1 cellular context compared by ENCODE assay signal in genomic region chr16:26969589-26970217, GRCh38.
TF ChIP-seq lines count a peak whose summit lies in the region.

No MANE protein-coding gene starts in this region.

TF ChIP-seq in K562, 482 proteins besides CTCF, POLR2A, EP300 and RAD21 (continued from another document and continues in another):
- no peak for TF ChIP-seq CHD7 (IDR thresholded peaks at IDR 0.05; ENCODE audit: low read depth, low read length)
- TF ChIP-seq TAF7 (tag; IDR thresholded peaks at IDR 0.05): peak; percentile 88
- TF ChIP-seq, protein P1, sequence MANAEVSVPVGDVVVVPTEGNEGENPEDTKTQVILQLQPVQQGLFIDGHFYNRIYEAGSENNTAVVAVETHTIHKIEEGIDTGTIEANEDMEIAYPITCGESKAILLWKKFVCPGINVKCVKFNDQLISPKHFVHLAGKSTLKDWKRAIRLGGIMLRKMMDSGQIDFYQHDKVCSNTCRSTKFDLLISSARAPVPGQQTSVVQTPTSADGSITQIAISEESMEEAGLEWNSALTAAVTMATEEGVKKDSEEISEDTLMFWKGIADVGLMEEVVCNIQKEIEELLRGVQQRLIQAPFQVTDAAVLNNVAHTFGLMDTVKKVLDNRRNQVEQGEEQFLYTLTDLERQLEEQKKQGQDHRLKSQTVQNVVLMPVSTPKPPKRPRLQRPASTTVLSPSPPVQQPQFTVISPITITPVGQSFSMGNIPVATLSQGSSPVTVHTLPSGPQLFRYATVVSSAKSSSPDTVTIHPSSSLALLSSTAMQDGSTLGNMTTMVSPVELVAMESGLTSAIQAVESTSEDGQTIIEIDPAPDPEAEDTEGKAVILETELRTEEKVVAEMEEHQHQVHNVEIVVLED (CRISPR knock-in tag; IDR thresholded peaks at IDR 0.05): peak; percentile 50; the same call in 1 of the 2 replicates
- TF ChIP-seq HDAC8 (tag; IDR thresholded peaks at IDR 0.05): peak; percentile 99
- peak; percentile 97 for TF ChIP-seq ZNF589 (CRISPR knock-in tag; IDR thresholded peaks at IDR 0.05; ENCODE audit: low read depth)
- TF ChIP-seq ZNF507 (tag; conservative IDR thresholded peaks at IDR 0.05): peak; percentile 31; the same call in 1 of the 2 replicates
- TF ChIP-seq THAP7 (CRISPR knock-in tag; IDR thresholded peaks at IDR 0.05): no peak
- TF ChIP-seq, protein P2, sequence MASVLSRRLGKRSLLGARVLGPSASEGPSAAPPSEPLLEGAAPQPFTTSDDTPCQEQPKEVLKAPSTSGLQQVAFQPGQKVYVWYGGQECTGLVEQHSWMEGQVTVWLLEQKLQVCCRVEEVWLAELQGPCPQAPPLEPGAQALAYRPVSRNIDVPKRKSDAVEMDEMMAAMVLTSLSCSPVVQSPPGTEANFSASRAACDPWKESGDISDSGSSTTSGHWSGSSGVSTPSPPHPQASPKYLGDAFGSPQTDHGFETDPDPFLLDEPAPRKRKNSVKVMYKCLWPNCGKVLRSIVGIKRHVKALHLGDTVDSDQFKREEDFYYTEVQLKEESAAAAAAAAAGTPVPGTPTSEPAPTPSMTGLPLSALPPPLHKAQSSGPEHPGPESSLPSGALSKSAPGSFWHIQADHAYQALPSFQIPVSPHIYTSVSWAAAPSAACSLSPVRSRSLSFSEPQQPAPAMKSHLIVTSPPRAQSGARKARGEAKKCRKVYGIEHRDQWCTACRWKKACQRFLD (CRISPR knock-in tag; IDR thresholded peaks at IDR 0.05): peak; percentile 96
- TF ChIP-seq, protein P3, sequence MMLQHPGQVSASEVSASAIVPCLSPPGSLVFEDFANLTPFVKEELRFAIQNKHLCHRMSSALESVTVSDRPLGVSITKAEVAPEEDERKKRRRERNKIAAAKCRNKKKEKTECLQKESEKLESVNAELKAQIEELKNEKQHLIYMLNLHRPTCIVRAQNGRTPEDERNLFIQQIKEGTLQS (IDR thresholded peaks at IDR 0.05): no peak
- TF ChIP-seq, protein P3 (CRISPR knock-in tag; conservative IDR thresholded peaks at IDR 0.05): no peak
- TF ChIP-seq, protein P4, sequence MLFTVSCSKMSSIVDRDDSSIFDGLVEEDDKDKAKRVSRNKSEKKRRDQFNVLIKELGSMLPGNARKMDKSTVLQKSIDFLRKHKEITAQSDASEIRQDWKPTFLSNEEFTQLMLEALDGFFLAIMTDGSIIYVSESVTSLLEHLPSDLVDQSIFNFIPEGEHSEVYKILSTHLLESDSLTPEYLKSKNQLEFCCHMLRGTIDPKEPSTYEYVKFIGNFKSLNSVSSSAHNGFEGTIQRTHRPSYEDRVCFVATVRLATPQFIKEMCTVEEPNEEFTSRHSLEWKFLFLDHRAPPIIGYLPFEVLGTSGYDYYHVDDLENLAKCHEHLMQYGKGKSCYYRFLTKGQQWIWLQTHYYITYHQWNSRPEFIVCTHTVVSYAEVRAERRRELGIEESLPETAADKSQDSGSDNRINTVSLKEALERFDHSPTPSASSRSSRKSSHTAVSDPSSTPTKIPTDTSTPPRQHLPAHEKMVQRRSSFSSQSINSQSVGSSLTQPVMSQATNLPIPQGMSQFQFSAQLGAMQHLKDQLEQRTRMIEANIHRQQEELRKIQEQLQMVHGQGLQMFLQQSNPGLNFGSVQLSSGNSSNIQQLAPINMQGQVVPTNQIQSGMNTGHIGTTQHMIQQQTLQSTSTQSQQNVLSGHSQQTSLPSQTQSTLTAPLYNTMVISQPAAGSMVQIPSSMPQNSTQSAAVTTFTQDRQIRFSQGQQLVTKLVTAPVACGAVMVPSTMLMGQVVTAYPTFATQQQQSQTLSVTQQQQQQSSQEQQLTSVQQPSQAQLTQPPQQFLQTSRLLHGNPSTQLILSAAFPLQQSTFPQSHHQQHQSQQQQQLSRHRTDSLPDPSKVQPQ (CRISPR knock-in tag; IDR thresholded peaks at IDR 0.05; ENCODE audit: borderline replicate concordance): no peak
- no peak for TF ChIP-seq TCF7L2 (IDR thresholded peaks at IDR 0.05; ENCODE audit: low read depth, low read length)
- TF ChIP-seq ZNF239 (CRISPR knock-in tag; IDR thresholded peaks at IDR 0.05): peak; percentile 73
- no peak for TF ChIP-seq TAF15 (IDR thresholded peaks at IDR 0.05; ENCODE audit: low read depth, low read length)
- no peak for TF ChIP-seq ZNF561 (CRISPR knock-in tag; conservative IDR thresholded peaks at IDR 0.05)
- no peak for TF ChIP-seq ZNF24 (IDR thresholded peaks at IDR 0.05)
- peak; percentile 88 for TF ChIP-seq SMAD3 (CRISPR knock-in tag; conservative IDR thresholded peaks at IDR 0.05)
- TF ChIP-seq ZNF212 (CRISPR knock-in tag; IDR thresholded peaks at IDR 0.05): no peak
- TF ChIP-seq ILK (tag; IDR thresholded peaks at IDR 0.05; ENCODE audit: borderline replicate concordance, low read depth): peak; percentile 73; the same call in 1 of the 2 replicates
- TF ChIP-seq, protein P5, sequence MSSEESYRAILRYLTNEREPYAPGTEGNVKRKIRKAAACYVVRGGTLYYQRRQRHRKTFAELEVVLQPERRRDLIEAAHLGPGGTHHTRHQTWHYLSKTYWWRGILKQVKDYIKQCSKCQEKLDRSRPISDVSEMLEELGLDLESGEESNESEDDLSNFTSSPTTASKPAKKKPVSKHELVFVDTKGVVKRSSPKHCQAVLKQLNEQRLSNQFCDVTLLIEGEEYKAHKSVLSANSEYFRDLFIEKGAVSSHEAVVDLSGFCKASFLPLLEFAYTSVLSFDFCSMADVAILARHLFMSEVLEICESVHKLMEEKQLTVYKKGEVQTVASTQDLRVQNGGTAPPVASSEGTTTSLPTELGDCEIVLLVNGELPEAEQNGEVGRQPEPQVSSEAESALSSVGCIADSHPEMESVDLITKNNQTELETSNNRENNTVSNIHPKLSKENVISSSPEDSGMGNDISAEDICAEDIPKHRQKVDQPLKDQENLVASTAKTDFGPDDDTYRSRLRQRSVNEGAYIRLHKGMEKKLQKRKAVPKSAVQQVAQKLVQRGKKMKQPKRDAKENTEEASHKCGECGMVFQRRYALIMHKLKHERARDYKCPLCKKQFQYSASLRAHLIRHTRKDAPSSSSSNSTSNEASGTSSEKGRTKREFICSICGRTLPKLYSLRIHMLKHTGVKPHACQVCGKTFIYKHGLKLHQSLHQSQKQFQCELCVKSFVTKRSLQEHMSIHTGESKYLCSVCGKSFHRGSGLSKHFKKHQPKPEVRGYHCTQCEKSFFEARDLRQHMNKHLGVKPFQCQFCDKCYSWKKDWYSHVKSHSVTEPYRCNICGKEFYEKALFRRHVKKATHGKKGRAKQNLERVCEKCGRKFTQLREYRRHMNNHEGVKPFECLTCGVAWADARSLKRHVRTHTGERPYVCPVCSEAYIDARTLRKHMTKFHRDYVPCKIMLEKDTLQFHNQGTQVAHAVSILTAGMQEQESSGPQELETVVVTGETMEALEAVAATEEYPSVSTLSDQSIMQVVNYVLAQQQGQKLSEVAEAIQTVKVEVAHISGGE (CRISPR knock-in tag; IDR thresholded peaks at IDR 0.05): peak in 1 of 3 experiments; percentile 85; a peak in 2 of 6 replicates
- no peak for TF ChIP-seq SMARCE1 (IDR thresholded peaks at IDR 0.05)
- peak; percentile 47; the same call in 1 of the 2 replicates for TF ChIP-seq ZNF780A (CRISPR knock-in tag; IDR thresholded peaks at IDR 0.05)
- no peak for TF ChIP-seq ZNF140 (CRISPR knock-in tag; IDR thresholded peaks at IDR 0.05)
- TF ChIP-seq ZNF274 (IDR thresholded peaks at IDR 0.05; ENCODE audit: borderline replicate concordance, low read depth, low read length): no peak
- peak; percentile 94 for TF ChIP-seq HBP1 (CRISPR knock-in tag; IDR thresholded peaks at IDR 0.05)
- TF ChIP-seq ESRRA (IDR thresholded peaks at IDR 0.05; ENCODE audit: borderline replicate concordance, low read depth): peak; percentile 67; the same call in 1 of the 2 replicates
- no peak for TF ChIP-seq TCFL5 (CRISPR knock-in tag; conservative IDR thresholded peaks at IDR 0.05)
- TF ChIP-seq, protein P6, sequence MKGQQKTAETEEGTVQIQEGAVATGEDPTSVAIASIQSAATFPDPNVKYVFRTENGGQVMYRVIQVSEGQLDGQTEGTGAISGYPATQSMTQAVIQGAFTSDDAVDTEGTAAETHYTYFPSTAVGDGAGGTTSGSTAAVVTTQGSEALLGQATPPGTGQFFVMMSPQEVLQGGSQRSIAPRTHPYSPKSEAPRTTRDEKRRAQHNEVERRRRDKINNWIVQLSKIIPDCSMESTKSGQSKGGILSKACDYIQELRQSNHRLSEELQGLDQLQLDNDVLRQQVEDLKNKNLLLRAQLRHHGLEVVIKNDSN (CRISPR knock-in tag; IDR thresholded peaks at IDR 0.05): no peak
- TF ChIP-seq YY1 (IDR thresholded peaks at IDR 0.05; ENCODE audit: borderline replicate concordance in 1 of 3, control insufficient read depth in 1 of 3, extremely low read depth in 1 of 3, insufficient read depth in 3 of 3, insufficient read length in 1 of 3, insufficient replicate concordance in 2 of 3, low read depth in 1 of 3, low read length in 2 of 3): no peak
- TF ChIP-seq STAT5B (CRISPR knock-in tag; IDR thresholded peaks at IDR 0.05): peak; percentile 61; the same call in 1 of the 2 replicates
- TF ChIP-seq PTBP1 (IDR thresholded peaks at IDR 0.05; ENCODE audit: low read depth, low read length): no peak
